Comparison of ENCODE assay signal across 8 cellular contexts in genomic region chr3:107740992-107741896, GRCh38.
A peak's percentile ranks its signal among the peaks of the same experiment; 100 is the strongest.
DNase-seq lines count a peak whose midpoint lies in the region; ATAC-seq, FAIRE-seq and TF ChIP-seq lines count a peak whose summit lies in the region.

No MANE protein-coding gene starts in this region.

- 40 to 51% (median 49%) methylated on average over 6 of the region's 6 CpGs for WGBS in heart left ventricle, 4 donors
- 54 to 58% methylated on average over 6 of the region's 6 CpGs for WGBS in testis, 2 donors

- intact Hi-C loops in heart left ventricle (cut with DNase I), result loop anchor here in 8 of 10 donors (2.0 to 10.0 kb wide), 9 partner anchors 54 to 506 kb away; no protein-coding TSS in a partner anchor
- intact Hi-C loops in testis (cut with DNase I; ENCODE audit: low total_unique reads), result no loop called here
- intact Hi-C loops in posterior vena cava (cut with DNase I), result loop anchor here (5.0 to 10.0 kb wide), 2 partner anchors 56 to 79 kb away; no protein-coding TSS in a partner anchor

- FAIRE-seq in frontal cortex (lab: Jason Lieb, UNC), result peak; percentile 97

- H3K36me3 ChIP-seq in heart left ventricle (peaks cover 0 to 15% (median 0%) of the 10 kb centered on the region in 9 donors), right atrium auricular region (no peaks in the 10 kb centered on the region), testis (ENCODE audit: low read depth, missing control alignments) (no peaks in the 10 kb centered on the region)

- TF ChIP-seq POLR2A in heart left ventricle (IDR thresholded peaks at IDR 0.05) (no peak), testis (IDR thresholded peaks at IDR 0.05) (no peak)

- H3K27me3 ChIP-seq in heart left ventricle (no peaks in the 10 kb centered on the region), right atrium auricular region (no peaks in the 10 kb centered on the region), testis (no peaks in the 10 kb centered on the region)

- no peak for DNase-seq in heart left ventricle
- no peak for DNase-seq in right atrium auricular region (ENCODE audit: low spot score)
- DNase-seq in RWPE1 (ENCODE audit: low spot score), result peak; percentile 14
- DNase-seq in frontal cortex (ENCODE audit: low spot score in 2 of 2), result no peak
- no peak for DNase-seq in testis
- no peak for DNase-seq in SHP77 treated with DMSO at 0.1 percent for 48 hours (lab: John Stamatoyannopoulos, UW)
- DNase-seq in posterior vena cava (ENCODE audit: low spot score), result no peak
- DNase-seq in activated CD4-positive, alpha-beta T cell treated with anti-CD3 and anti-CD28 coated beads, Interleukin-2, amount 50 U/mL, for 48 hours, result no peak

- no peak for ATAC-seq in heart left ventricle

- H3K4me3 ChIP-seq in heart left ventricle (no peak overlapping the region), right atrium auricular region (no peak overlapping the region), testis (no peak overlapping the region)

- CTCF ChIA-PET in RWPE1 (lab: Yijun Ruan, JAX), result interaction anchor here (0.5 to 1.5 kb wide), 12 partner anchors 8 to 537 kb away, joined by 3 to 13 read pairs (median 4); no protein-coding TSS in a partner anchor

- H3K4me1 ChIP-seq in heart left ventricle (peaks cover 0 to 7% (median 0%) of the 10 kb centered on the region in 12 donors), right atrium auricular region (no peaks in the 10 kb centered on the region), testis (no peaks in the 10 kb centered on the region)

- peak; percentile 29 to 73 (median 57) for TF ChIP-seq CTCF in heart left ventricle (IDR thresholded peaks at IDR 0.05)
- peak in 1 of 2 donors; percentile 69 for TF ChIP-seq CTCF in right atrium auricular region (IDR thresholded peaks at IDR 0.05)
- peak; percentile 69 for TF ChIP-seq CTCF in RWPE1 (conservative IDR thresholded peaks at IDR 0.05; ENCODE audit: low read depth)
- peak in 2 of 3 experiments; percentile 33 to 56 for TF ChIP-seq CTCF in testis (IDR thresholded peaks at IDR 0.05)

- POLR2A ChIA-PET in RWPE1 (lab: Yijun Ruan, JAX; ENCODE audit: low non-redundant PET), result no interaction called here

- H3K27ac ChIP-seq in heart left ventricle (no peak overlapping the region), right atrium auricular region (no peak overlapping the region), RWPE1 (no peak overlapping the region), testis (no peak overlapping the region)

- H3K9me3 ChIP-seq in heart left ventricle (no peaks in the 10 kb centered on the region), right atrium auricular region (no peaks in the 10 kb centered on the region), testis (no peaks in the 10 kb centered on the region)
